ENCODE assay signal across 8 cellular contexts in genomic region chr18:59885579-59886163, GRCh38. TPM values are rescaled to one million over a fixed set of nuclear protein-coding genes. Genes with fewer than 3 reads are reported as not detected.
A peak's percentile ranks its signal among the peaks of the same experiment; 100 is the strongest.
DNase-seq lines count a peak whose midpoint lies in the region; ATAC-seq, FAIRE-seq and TF ChIP-seq lines count a peak whose summit lies in the region.

No MANE protein-coding gene starts in this region.

- H3K4me2 ChIP-seq in OCI-LY3 (ENCODE audit: low read length): peak overlapping the region; percentile 95

- DNase-seq in activated T-cell treated with anti-CD3 and anti-CD28 coated beads for 24 hours (ENCODE audit: low read depth) (peak; percentile 21), activated T-cell treated with anti-CD3 and anti-CD28 coated beads for 4 hours (no peak), urothelium cell line (ENCODE audit: low spot score) (peak; percentile 37), testis (no peak)
- DNase-seq in central memory CD8-positive, alpha-beta T cell (ENCODE audit: low spot score in 2 of 2): no peak
- DNase-seq in stimulated activated naive CD4-positive, alpha-beta T cell treated with Interleukin-2 at 50 U/mL for 16 hours (lab: John Stamatoyannopoulos, UW): no peak

- TF ChIP-seq POLR2A in testis (IDR thresholded peaks at IDR 0.05): no peak

- TF ChIP-seq CTCF in OCI-LY3 (IDR thresholded peaks at IDR 0.05; ENCODE audit: low read depth, low read length) (no peak), testis (IDR thresholded peaks at IDR 0.05) (no peak)

- peak overlapping the region; percentile 36 for H3K4me3 Mint-ChIP-seq in central memory CD8-positive, alpha-beta T cell

- H3K27ac Mint-ChIP-seq in central memory CD8-positive, alpha-beta T cell (ENCODE audit: low read depth): peak overlapping the region; percentile 92

- no peak for FAIRE-seq in urothelium cell line (lab: Jason Lieb, UNC)

- H3K79me2 ChIP-seq in OCI-LY3 (ENCODE audit: low read length): no peaks in the 10 kb centered on the region

- no peaks in the 10 kb centered on the region for H3K36me3 Mint-ChIP-seq in central memory CD8-positive, alpha-beta T cell (ENCODE audit: insufficient read depth)

- H3K27me3 ChIP-seq in OCI-LY3 (ENCODE audit: low read depth, low read length) (peaks cover 8% of the 10 kb centered on the region), testis (no peaks in the 10 kb centered on the region)

- peak overlapping the region; percentile 72 for H3K4me3 ChIP-seq in OCI-LY3 (ENCODE audit: low read length)
- no peak overlapping the region for H3K4me3 ChIP-seq in testis

- H3K9me3 Mint-ChIP-seq in central memory CD8-positive, alpha-beta T cell: no peaks in the 10 kb centered on the region

- peaks cover 40% of the 10 kb centered on the region for H3K4me1 ChIP-seq in OCI-LY3 (ENCODE audit: low read length)
- H3K4me1 ChIP-seq in testis: peaks cover 6% of the 10 kb centered on the region

- H4K20me1 ChIP-seq in OCI-LY3 (ENCODE audit: insufficient read depth, low read length): no peaks in the 10 kb centered on the region

- peak overlapping the region; percentile 59 for H3K9ac ChIP-seq in OCI-LY3 (ENCODE audit: low read length)

- H3K27ac ChIP-seq in OCI-LY3 (ENCODE audit: low read length) (peak overlapping the region; percentile 62), testis (no peak overlapping the region)

- peak; percentile 88 for ATAC-seq in HG02798 (IDR thresholded peaks at IDR 0.05; ENCODE audit: poor library complexity, unreplicated experiment)
- ATAC-seq in central memory CD8-positive, alpha-beta T cell (replicated peaks; ENCODE audit: extremely low read depth, poor library complexity, severe bottlenecking): peak; percentile 76

- no peaks in the 10 kb centered on the region for H3K27me3 Mint-ChIP-seq in central memory CD8-positive, alpha-beta T cell

- intact Hi-C loops in testis (cut with DNase I; ENCODE audit: low total_unique reads): no loop called here

- no peaks in the 10 kb centered on the region for H3K36me3 ChIP-seq in OCI-LY3 (replicated peaks; ENCODE audit: low read depth, low read length)
- no peaks in the 10 kb centered on the region for H3K36me3 ChIP-seq in testis (ENCODE audit: low read depth, missing control alignments)

- H2AFZ ChIP-seq in OCI-LY3 (ENCODE audit: low read depth, low read length): 0 out of 2 replicates have a peak overlapping the region, but pooled peaks have one; percentile 16

- 61 to 72% methylated on average over 6 of the region's 6 CpGs for WGBS in testis, 2 donors

- H3K4me1 Mint-ChIP-seq in central memory CD8-positive, alpha-beta T cell: peaks cover 16% of the 10 kb centered on the region

- H3K9me3 ChIP-seq in OCI-LY3 (ENCODE audit: insufficient read depth, low read length) (peaks cover 6% of the 10 kb centered on the region; the same call in 1 of the 2 replicates), testis (no peaks in the 10 kb centered on the region)

RNA-seq across cellular contexts. Expression of gene PMAIP1, which starts 14.1 kb away (rescaled TPM):
- 1 to 10 TPM; 4.8 to 6.0 TPM for total RNA-seq in testis
- 4.7 TPM for polyA plus RNA-seq in testis (ENCODE audit: insufficient read depth, low read depth, low replicate concordance)

Comparison
In these comparisons a context has a peak if more than half of its experiments do, and no peak if none do; other contexts are left out.
1. DNase-seq: peak in activated T-cell treated with anti-CD3 and anti-CD28 coated beads for 24 hours (single experiment) and urothelium cell line (single experiment); none in activated T-cell treated with anti-CD3 and anti-CD28 coated beads for 4 hours (single experiment), central memory CD8-positive, alpha-beta T cell (0 of 2), testis (single experiment) and stimulated activated naive CD4-positive, alpha-beta T cell treated with Interleukin-2 at 50 U/mL for 16 hours (single experiment).